1 cellular context compared by ENCODE assay signal in genomic region chr12:108514468-108514972, GRCh38.
TF ChIP-seq lines count a peak whose summit lies in the region.

No MANE protein-coding gene starts in this region.

TF ChIP-seq in K562, 482 proteins besides CTCF, POLR2A, EP300 and RAD21 (continued from another document and continues in another):
- TF ChIP-seq, protein P1, sequence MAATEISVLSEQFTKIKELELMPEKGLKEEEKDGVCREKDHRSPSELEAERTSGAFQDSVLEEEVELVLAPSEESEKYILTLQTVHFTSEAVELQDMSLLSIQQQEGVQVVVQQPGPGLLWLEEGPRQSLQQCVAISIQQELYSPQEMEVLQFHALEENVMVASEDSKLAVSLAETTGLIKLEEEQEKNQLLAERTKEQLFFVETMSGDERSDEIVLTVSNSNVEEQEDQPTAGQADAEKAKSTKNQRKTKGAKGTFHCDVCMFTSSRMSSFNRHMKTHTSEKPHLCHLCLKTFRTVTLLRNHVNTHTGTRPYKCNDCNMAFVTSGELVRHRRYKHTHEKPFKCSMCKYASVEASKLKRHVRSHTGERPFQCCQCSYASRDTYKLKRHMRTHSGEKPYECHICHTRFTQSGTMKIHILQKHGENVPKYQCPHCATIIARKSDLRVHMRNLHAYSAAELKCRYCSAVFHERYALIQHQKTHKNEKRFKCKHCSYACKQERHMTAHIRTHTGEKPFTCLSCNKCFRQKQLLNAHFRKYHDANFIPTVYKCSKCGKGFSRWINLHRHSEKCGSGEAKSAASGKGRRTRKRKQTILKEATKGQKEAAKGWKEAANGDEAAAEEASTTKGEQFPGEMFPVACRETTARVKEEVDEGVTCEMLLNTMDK (IDR thresholded peaks at IDR 0.05; ENCODE audit: borderline replicate concordance, insufficient read depth, low read depth, low read length, poor library complexity, severe bottlenecking): no peak
- TF ChIP-seq TAF15 (IDR thresholded peaks at IDR 0.05; ENCODE audit: low read depth, low read length): no peak
- peak; percentile 27; the same call in 1 of the 2 replicates for TF ChIP-seq SMARCA4 (IDR thresholded peaks at IDR 0.05)
- peak; percentile 95; the same call in 1 of the 2 replicates for TF ChIP-seq MGA (IDR thresholded peaks at IDR 0.05)
- TF ChIP-seq CHD4 (IDR thresholded peaks at IDR 0.05; ENCODE audit: insufficient read depth, insufficient replicate concordance, low read depth, low read length, poor library complexity, severe bottlenecking): no peak
- TF ChIP-seq ZNF165 (CRISPR knock-in tag; IDR thresholded peaks at IDR 0.05; ENCODE audit: borderline replicate concordance): no peak
- TF ChIP-seq ESRRA (IDR thresholded peaks at IDR 0.05; ENCODE audit: borderline replicate concordance, low read depth): no peak
- no peak for TF ChIP-seq NCOA6 (IDR thresholded peaks at IDR 0.05)
- no peak for TF ChIP-seq GATA2 (CRISPR knock-in tag; IDR thresholded peaks at IDR 0.05)
- no peak for TF ChIP-seq SLC30A9 (CRISPR knock-in tag; IDR thresholded peaks at IDR 0.05)
- 0 out of 2 replicates have a peak, but pooled peaks have one; percentile 52 for TF ChIP-seq CAMTA2 (CRISPR knock-in tag; conservative IDR thresholded peaks at IDR 0.05)
- 0 out of 2 replicates have a peak, but pooled peaks have one; percentile 18 for TF ChIP-seq HBP1 (CRISPR knock-in tag; IDR thresholded peaks at IDR 0.05)
- no peak for TF ChIP-seq ZNF253 (CRISPR knock-in tag; conservative IDR thresholded peaks at IDR 0.05)
- TF ChIP-seq KHSRP (IDR thresholded peaks at IDR 0.05): no peak
- no peak for TF ChIP-seq GABPA (tag; conservative IDR thresholded peaks at IDR 0.05; ENCODE audit: low read depth)
- peak; percentile 51; the same call in 1 of the 2 replicates for TF ChIP-seq FOXP1 (CRISPR knock-in tag; IDR thresholded peaks at IDR 0.05)
- no peak for TF ChIP-seq MLX (CRISPR knock-in tag; conservative IDR thresholded peaks at IDR 0.05)
- no peak for TF ChIP-seq ZBTB1 (CRISPR knock-in tag; IDR thresholded peaks at IDR 0.05; ENCODE audit: borderline replicate concordance, low read depth)
- TF ChIP-seq ETV1 (tag; conservative IDR thresholded peaks at IDR 0.05; ENCODE audit: low read depth): 0 out of 2 replicates have a peak, but pooled peaks have one; percentile 13
- TF ChIP-seq HDAC2 (IDR thresholded peaks at IDR 0.05): 0 out of 2 replicates have a peak, but pooled peaks have one; percentile 25
- TF ChIP-seq, protein P2, sequence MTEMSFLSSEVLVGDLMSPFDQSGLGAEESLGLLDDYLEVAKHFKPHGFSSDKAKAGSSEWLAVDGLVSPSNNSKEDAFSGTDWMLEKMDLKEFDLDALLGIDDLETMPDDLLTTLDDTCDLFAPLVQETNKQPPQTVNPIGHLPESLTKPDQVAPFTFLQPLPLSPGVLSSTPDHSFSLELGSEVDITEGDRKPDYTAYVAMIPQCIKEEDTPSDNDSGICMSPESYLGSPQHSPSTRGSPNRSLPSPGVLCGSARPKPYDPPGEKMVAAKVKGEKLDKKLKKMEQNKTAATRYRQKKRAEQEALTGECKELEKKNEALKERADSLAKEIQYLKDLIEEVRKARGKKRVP (CRISPR knock-in tag; IDR thresholded peaks at IDR 0.05): no peak
- TF ChIP-seq, protein P3, sequence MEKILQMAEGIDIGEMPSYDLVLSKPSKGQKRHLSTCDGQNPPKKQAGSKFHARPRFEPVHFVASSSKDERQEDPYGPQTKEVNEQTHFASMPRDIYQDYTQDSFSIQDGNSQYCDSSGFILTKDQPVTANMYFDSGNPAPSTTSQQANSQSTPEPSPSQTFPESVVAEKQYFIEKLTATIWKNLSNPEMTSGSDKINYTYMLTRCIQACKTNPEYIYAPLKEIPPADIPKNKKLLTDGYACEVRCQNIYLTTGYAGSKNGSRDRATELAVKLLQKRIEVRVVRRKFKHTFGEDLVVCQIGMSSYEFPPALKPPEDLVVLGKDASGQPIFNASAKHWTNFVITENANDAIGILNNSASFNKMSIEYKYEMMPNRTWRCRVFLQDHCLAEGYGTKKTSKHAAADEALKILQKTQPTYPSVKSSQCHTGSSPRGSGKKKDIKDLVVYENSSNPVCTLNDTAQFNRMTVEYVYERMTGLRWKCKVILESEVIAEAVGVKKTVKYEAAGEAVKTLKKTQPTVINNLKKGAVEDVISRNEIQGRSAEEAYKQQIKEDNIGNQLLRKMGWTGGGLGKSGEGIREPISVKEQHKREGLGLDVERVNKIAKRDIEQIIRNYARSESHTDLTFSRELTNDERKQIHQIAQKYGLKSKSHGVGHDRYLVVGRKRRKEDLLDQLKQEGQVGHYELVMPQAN (IDR thresholded peaks at IDR 0.05; ENCODE audit: borderline replicate concordance): peak; percentile 32; the same call in 1 of the 2 replicates
- TF ChIP-seq JUND (IDR thresholded peaks at IDR 0.05; ENCODE audit: borderline replicate concordance, low read depth, low read length): no peak
- TF ChIP-seq JUND (tag; IDR thresholded peaks at IDR 0.05; ENCODE audit: borderline replicate concordance, low read depth, low read length): no peak
- 0 out of 4 replicates have a peak, but pooled peaks of 1 of the 2 experiments have one; percentile 55 for TF ChIP-seq TEAD1 (CRISPR knock-in tag; IDR thresholded peaks at IDR 0.05)
- peak in 1 of 2 experiments; percentile 26; a peak in 1 of 4 replicates for TF ChIP-seq ARNT (IDR thresholded peaks at IDR 0.05)
- TF ChIP-seq THAP12 (CRISPR knock-in tag; IDR thresholded peaks at IDR 0.05): no peak
- TF ChIP-seq HLTF (IDR thresholded peaks at IDR 0.05): peak; percentile 65; the same call in 1 of the 2 replicates
- TF ChIP-seq PCBP1 (IDR thresholded peaks at IDR 0.05; ENCODE audit: low read depth, low read length, poor library complexity, severe bottlenecking): no peak
- no peak for TF ChIP-seq RBM15 (IDR thresholded peaks at IDR 0.05; ENCODE audit: insufficient read depth, low read length)
- TF ChIP-seq, protein P4, sequence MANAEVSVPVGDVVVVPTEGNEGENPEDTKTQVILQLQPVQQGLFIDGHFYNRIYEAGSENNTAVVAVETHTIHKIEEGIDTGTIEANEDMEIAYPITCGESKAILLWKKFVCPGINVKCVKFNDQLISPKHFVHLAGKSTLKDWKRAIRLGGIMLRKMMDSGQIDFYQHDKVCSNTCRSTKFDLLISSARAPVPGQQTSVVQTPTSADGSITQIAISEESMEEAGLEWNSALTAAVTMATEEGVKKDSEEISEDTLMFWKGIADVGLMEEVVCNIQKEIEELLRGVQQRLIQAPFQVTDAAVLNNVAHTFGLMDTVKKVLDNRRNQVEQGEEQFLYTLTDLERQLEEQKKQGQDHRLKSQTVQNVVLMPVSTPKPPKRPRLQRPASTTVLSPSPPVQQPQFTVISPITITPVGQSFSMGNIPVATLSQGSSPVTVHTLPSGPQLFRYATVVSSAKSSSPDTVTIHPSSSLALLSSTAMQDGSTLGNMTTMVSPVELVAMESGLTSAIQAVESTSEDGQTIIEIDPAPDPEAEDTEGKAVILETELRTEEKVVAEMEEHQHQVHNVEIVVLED (CRISPR knock-in tag; IDR thresholded peaks at IDR 0.05): no peak
- TF ChIP-seq BCOR (IDR thresholded peaks at IDR 0.05): peak; percentile 72
